Comparison of ENCODE assay signal across 20 cellular contexts in genomic region chr9:132631685-132632084, GRCh38. TPM values are rescaled to one million over a fixed set of nuclear protein-coding genes. Genes with fewer than 3 reads are reported as not detected.
DNase-seq lines count a peak whose midpoint lies in the region; ATAC-seq and TF ChIP-seq lines count a peak whose summit lies in the region.
"Had no signal": no experiment of that assay in that cellular context is flagged by ENCODE, and none has a peak within 500 bp of the region (broad histone marks: within the 10 kb centered on the region; RNA-seq: fewer than 3 reads in every experiment).

No MANE protein-coding gene starts in this region.

- H3K4me1 Mint-ChIP-seq in endothelial cell (ENCODE audit: unreplicated experiment) = peaks cover 37% of the 10 kb centered on the region

- H3K79me2 ChIP-seq in mammary epithelial cell (ENCODE audit: insufficient read depth, low read length) = peaks cover 5% of the 10 kb centered on the region

- no peak for TF ChIP-seq POLR2A in breast epithelium (IDR thresholded peaks at IDR 0.05)

- H3K4me1 ChIP-seq in mammary epithelial cell (ENCODE audit: insufficient read depth, low read length) (peaks cover 35% of the 10 kb centered on the region), breast epithelium (no peaks in the 10 kb centered on the region), mesodermal cell (ENCODE audit: control insufficient read depth, insufficient read depth, low read length, poor library complexity, severe bottlenecking) (peaks cover 10% of the 10 kb centered on the region)
- H3K4me1 ChIP-seq: BLaER1 treated with 17β-estradiol and CSF1 and Interleukin-3, amounts not matched to agents 10 nM and 100 nM had no signal

- DNase-seq in mammary epithelial cell (no peak), breast epithelium (ENCODE audit: low spot score in 2 of 2) (no peak), endothelial cell (ENCODE audit: low spot score) (no peak), NCI-H345 (lab: John Stamatoyannopoulos, UW) (no peak), GM19240 (ENCODE audit: insufficient read length, low spot score) (no peak), NCI-H2107 (lab: John Stamatoyannopoulos, UW) (no peak)
- DNase-seq: 8988T, GDM1, NCI-H1436, NCI-H524, OCI-M1, RPMI8226 had no signal

- H3K27ac ChIP-seq in mammary epithelial cell (ENCODE audit: insufficient read depth, low read depth, low read length) (peak overlapping the region; percentile 86), breast epithelium (no peak overlapping the region), mesodermal cell (ENCODE audit: low read depth, low read length, severe bottlenecking) (peak overlapping the region; percentile 36)
- H3K27ac ChIP-seq: BLaER1 treated with 17β-estradiol and CSF1 and Interleukin-3, amounts not matched to agents 10 nM and 100 nM; KMS-11 had no signal

- no peak for ATAC-seq in HG03280 (IDR thresholded peaks at IDR 0.05; ENCODE audit: unreplicated experiment)
- ATAC-seq: GM12878, GM23338, HepG2 had no signal

- TF ChIP-seq CTCF in mammary epithelial cell (conservative IDR thresholded peaks at IDR 0.05 in 1 of 2, IDR thresholded peaks at IDR 0.05 in 1 of 2; ENCODE audit: extremely low read depth in 1 of 2, insufficient read depth in 1 of 2, low read depth in 1 of 2, low read length in 2 of 2) = no peak
- TF ChIP-seq CTCF in breast epithelium (IDR thresholded peaks at IDR 0.05) = no peak
- TF ChIP-seq CTCF in endothelial cell (IDR thresholded peaks at IDR 0.05; ENCODE audit: unreplicated experiment) = no peak

- H3K27me3 Mint-ChIP-seq in endothelial cell (ENCODE audit: unreplicated experiment) = peaks cover 4% of the 10 kb centered on the region

- H3K27me3 ChIP-seq in mammary epithelial cell (ENCODE audit: insufficient read depth, low read length) (no peaks in the 10 kb centered on the region), breast epithelium (no peaks in the 10 kb centered on the region)
- H3K27me3 ChIP-seq: BLaER1 treated with 17β-estradiol and CSF1 and Interleukin-3, amounts not matched to agents 10 nM and 100 nM had no signal

- peaks cover 31% of the 10 kb centered on the region for H3K36me3 Mint-ChIP-seq in endothelial cell (ENCODE audit: low read depth, unreplicated experiment)

- in situ Hi-C loops in mammary epithelial cell (cut with MboI; ENCODE audit: low sequenced_read_pairs in 2 of 2) = no loop called here

- H3K4me3 ChIP-seq in mammary epithelial cell (replicated peaks in 1 of 3; ENCODE audit: insufficient read depth in 1 of 3, low read depth in 2 of 3, low read length in 3 of 3) (peak overlapping the region in 1 of 3 experiments; percentile 33), breast epithelium (no peak overlapping the region), mesodermal cell (ENCODE audit: extremely low read depth, insufficient read depth, low read length, poor library complexity, severe bottlenecking) (no peak overlapping the region)
- H3K4me3 ChIP-seq: BLaER1 treated with 17β-estradiol and CSF1 and Interleukin-3, amounts not matched to agents 10 nM and 100 nM; GM12878; GM23338 had no signal

- H3K36me3 ChIP-seq in mammary epithelial cell (ENCODE audit: insufficient read depth, low read length) (peaks cover 13% of the 10 kb centered on the region), breast epithelium (peaks cover 17% of the 10 kb centered on the region), mesodermal cell (ENCODE audit: control insufficient read depth, insufficient read depth, low read length) (peaks cover 84% of the 10 kb centered on the region)

- TSS peak; percentile 39 for BruUV-seq in mammary epithelial cell (replicated peaks; lab: Mats Ljungman, UMichigan)

- WGBS in mammary epithelial cell (ENCODE audit: low coverage, missing lambda C conversion rate) = 34% methylated on average over 7 of the region's 7 CpGs
- 94 to 100% methylated on average over 5 to 6 of the region's 7 CpGs for WGBS in mesodermal cell (ENCODE audit: insufficient coverage in 2 of 2), 2 experiments

- H3K27ac Mint-ChIP-seq in endothelial cell (ENCODE audit: unreplicated experiment) = peak overlapping the region; percentile 43
- H3K27ac Mint-ChIP-seq: GM23338 had no signal

- no peaks in the 10 kb centered on the region for H3K9me3 ChIP-seq in mammary epithelial cell (replicated peaks; ENCODE audit: insufficient read depth, low read length)
- no peaks in the 10 kb centered on the region for H3K9me3 ChIP-seq in breast epithelium
- no peaks in the 10 kb centered on the region for H3K9me3 ChIP-seq in mesodermal cell (ENCODE audit: control insufficient read depth, low read length)
- H3K9me3 ChIP-seq: BLaER1 treated with 17β-estradiol and CSF1 and Interleukin-3, amounts not matched to agents 10 nM and 100 nM had no signal

- peak overlapping the region; percentile 72 for H3K4me2 ChIP-seq in mammary epithelial cell (ENCODE audit: insufficient read depth, low read depth, low read length)
- H3K4me2 ChIP-seq: BLaER1 treated with 17β-estradiol and CSF1 and Interleukin-3, amounts not matched to agents 10 nM and 100 nM; GM23338; KMS-11 had no signal

- H2AFZ ChIP-seq in mammary epithelial cell (ENCODE audit: low read depth, low read length) = no peak overlapping the region
- H2AFZ ChIP-seq: GM23338 had no signal

- H3K9me3 Mint-ChIP-seq in endothelial cell (ENCODE audit: unreplicated experiment) = no peaks in the 10 kb centered on the region
- H3K9me3 Mint-ChIP-seq: GM23338 had no signal

- no peaks in the 10 kb centered on the region for H4K20me1 ChIP-seq in mammary epithelial cell (ENCODE audit: insufficient read depth, low read length)

- intact Hi-C loops in mammary epithelial cell (cut with micrococcal nuclease) (loop anchor here (1.0 to 5.0 kb wide), 4 partner anchors 8 to 224 kb away; partner anchors contain the start of gene TTF1), breast epithelium (cut with DNase I; ENCODE audit: low total_unique reads) (loop anchor here (10.0 kb wide), 1 partner anchor 217 kb away; the partner anchor contains the start of gene CFAP77)

- CTCF ChIA-PET in mammary epithelial cell (lab: Charles Lee; ENCODE audit: low non-redundant PET) = no interaction called here

- H3K9ac ChIP-seq in mammary epithelial cell (ENCODE audit: insufficient read depth, low read length) = peak overlapping the region; percentile 50
- H3K9ac ChIP-seq: BLaER1 treated with 17β-estradiol and CSF1 and Interleukin-3, amounts not matched to agents 10 nM and 100 nM; KMS-11 had no signal

- no peak overlapping the region for H3K4me3 Mint-ChIP-seq in endothelial cell (ENCODE audit: unreplicated experiment)
- H3K4me3 Mint-ChIP-seq: GM23338 had no signal

- dilution Hi-C loops in mammary epithelial cell (cut with HindIII; ENCODE audit: low sequenced_read_pairs) = no loop called here

RNA-seq across cellular contexts. Expression of gene DDX31, which starts 38.1 kb away (rescaled TPM):
- total RNA-seq in mammary epithelial cell (10 to 100 TPM; 22.7 to 27.0 TPM), breast epithelium (10 to 100 TPM; 10.2 to 23.6 (median 19.0) TPM), endothelial cell (ENCODE audit: unreplicated experiment) (15.8 TPM)
- 17.3 TPM for polyA plus RNA-seq in mammary epithelial cell
- 27.1 TPM for polyA minus RNA-seq in mammary epithelial cell
- polyA plus RNA-seq in mesodermal cell (2013, experiment 1 of 2) = 14.7 TPM
- polyA plus RNA-seq in mesodermal cell (2013, experiment 2 of 2) = 12.7 TPM

RNA-seq across cellular contexts. Expression of gene GTF3C4, which starts 38.6 kb away (rescaled TPM):
- total RNA-seq in mammary epithelial cell (10 to 100 TPM; 19.5 to 20.8 TPM), breast epithelium (10 to 100 TPM in 2 of 3 donors, 1 to 10 TPM in 1; 9.3 to 19.6 (median 13.4) TPM), endothelial cell (ENCODE audit: unreplicated experiment) (27.6 TPM)
- 5.2 TPM for polyA plus RNA-seq in mammary epithelial cell
- 23.3 TPM for polyA minus RNA-seq in mammary epithelial cell
- 18.2 TPM for polyA plus RNA-seq in mesodermal cell (2013, experiment 1 of 2)
- polyA plus RNA-seq in mesodermal cell (2013, experiment 2 of 2) = 16.8 TPM

RNA-seq across cellular contexts. Expression of gene BARHL1, which starts 49.3 kb away (rescaled TPM):
- not detected for total RNA-seq in mammary epithelial cell
- not detected for polyA plus RNA-seq in mammary epithelial cell
- not detected for polyA minus RNA-seq in mammary epithelial cell
- not detected for total RNA-seq in breast epithelium
- total RNA-seq in endothelial cell (ENCODE audit: unreplicated experiment) = 2.4 TPM
- 0.52 TPM for polyA plus RNA-seq in mesodermal cell (2013, experiment 1 of 2)
- polyA plus RNA-seq in mesodermal cell (2013, experiment 2 of 2) = 0.51 TPM
- total RNA-seq: GM12878, GM23338, HepG2, M059J had no signal
- polyA plus RNA-seq: GM12878, GM23338, HepG2 had no signal

Comparison
In these comparisons a context has a peak if more than half of its experiments do, and no peak if none do; other contexts are left out.
1. H3K27ac ChIP-seq: peak in mammary epithelial cell (single experiment) and mesodermal cell (single experiment); none in breast epithelium (0 of 2).